ENCODE assay signal across 8 cellular contexts in the genomic region with DNA sequence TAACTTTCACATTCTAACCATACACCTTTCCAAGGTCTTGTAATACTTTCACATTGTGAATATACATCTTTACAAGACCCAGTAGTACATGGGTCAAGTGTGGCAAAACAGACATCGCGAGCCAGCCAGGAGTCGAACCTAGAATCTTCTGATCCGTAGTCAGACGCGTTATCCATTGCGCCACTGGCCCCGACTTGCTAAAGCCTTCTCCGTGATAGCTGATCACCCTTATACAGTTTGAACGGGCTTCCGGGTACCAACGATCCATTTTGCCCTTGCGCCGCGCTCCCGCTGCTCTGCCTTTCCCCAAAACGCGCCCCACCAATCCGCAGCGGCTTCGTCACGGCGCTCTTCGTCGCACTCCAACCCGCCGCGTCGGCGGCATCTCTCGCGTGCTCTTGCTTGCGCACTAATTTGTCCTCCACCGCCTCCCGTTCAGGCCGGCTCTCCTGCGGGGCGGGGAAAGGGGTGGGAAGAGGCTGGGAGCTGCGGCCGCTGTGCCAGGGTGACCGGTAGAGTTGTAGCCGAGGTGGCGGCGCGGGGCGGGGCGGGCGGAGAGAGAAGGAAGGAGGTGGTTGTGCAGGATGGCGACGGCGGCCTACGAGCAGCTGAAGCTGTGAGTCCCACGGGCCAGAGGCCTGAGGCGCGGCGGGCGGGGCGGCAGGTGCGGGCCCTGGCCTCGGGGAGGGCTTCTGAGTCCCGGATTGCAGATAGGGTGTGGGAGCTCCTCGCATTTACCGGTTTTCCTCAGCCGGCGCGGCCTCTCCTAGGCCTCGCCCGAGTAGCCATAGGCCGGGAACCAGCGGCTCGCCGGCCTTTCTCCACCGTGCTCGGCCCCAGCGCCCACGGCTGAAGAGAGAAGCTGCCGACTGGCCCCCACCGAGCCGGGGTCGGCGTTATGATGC. TPM values are rescaled to one million over a fixed set of nuclear protein-coding genes. Genes with fewer than 3 reads are reported as not detected.
DNase-seq lines count a peak whose midpoint lies in the region; ATAC-seq and TF ChIP-seq lines count a peak whose summit lies in the region.

A gene with protein sequence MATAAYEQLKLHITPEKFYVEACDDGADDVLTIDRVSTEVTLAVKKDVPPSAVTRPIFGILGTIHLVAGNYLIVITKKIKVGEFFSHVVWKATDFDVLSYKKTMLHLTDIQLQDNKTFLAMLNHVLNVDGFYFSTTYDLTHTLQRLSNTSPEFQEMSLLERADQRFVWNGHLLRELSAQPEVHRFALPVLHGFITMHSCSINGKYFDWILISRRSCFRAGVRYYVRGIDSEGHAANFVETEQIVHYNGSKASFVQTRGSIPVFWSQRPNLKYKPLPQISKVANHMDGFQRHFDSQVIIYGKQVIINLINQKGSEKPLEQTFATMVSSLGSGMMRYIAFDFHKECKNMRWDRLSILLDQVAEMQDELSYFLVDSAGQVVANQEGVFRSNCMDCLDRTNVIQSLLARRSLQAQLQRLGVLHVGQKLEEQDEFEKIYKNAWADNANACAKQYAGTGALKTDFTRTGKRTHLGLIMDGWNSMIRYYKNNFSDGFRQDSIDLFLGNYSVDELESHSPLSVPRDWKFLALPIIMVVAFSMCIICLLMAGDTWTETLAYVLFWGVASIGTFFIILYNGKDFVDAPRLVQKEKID (plus strand): TSS at position 515 of the 905 bp plus-strand sequence. CDS start 70 bp downstream, at position 585.

- peaks cover 45% of the 10 kb centered on the region for H3K79me2 ChIP-seq in smooth muscle cell (ENCODE audit: low read depth)

- H3K9me3 ChIP-seq in AG04450 (ENCODE audit: control insufficient read depth, insufficient read depth, low read length) (no peaks in the 10 kb centered on the region; the same call in 1 of the 2 replicates), smooth muscle cell (replicated peaks; ENCODE audit: low read depth) (no peaks in the 10 kb centered on the region)

- CTCF ChIA-PET in AG04450 (lab: Charles Lee) (interaction anchor here (0.9 to 4.1 kb wide), 7 partner anchors 10 to 390 kb away, joined by 3 to 27 read pairs (median 5); no protein-coding TSS in a partner anchor), WTC11 (lab: Charles Lee) (interaction anchor here (0.8 to 3.5 kb wide), 6 partner anchors 11 to 181 kb away, joined by 3 to 23 read pairs (median 4); no protein-coding TSS in a partner anchor)

- DNase-seq in AG04450 (ENCODE audit: low read depth, low spot score) = peak; percentile 97
- DNase-seq in NCI-H226 = peak; percentile 92
- peak; percentile 97 for DNase-seq in WTC11 (ENCODE audit: low spot score)
- DNase-seq in cardiac fibroblast (ENCODE audit: low read depth in 2 of 2) = peak; percentile 99
- peak; percentile 86 for DNase-seq in iPS-NIHi7 (ENCODE audit: extremely low spot score)
- peak; percentile 100 for DNase-seq in smooth muscle cell (lab: John Stamatoyannopoulos, UW; ENCODE audit: unreplicated experiment)

- H3K9me3 Mint-ChIP-seq in WTC11 = no peaks in the 10 kb centered on the region

- TF ChIP-seq CTCF in AG04450 (IDR thresholded peaks at IDR 0.05; ENCODE audit: low read depth, low read length) = no peak
- TF ChIP-seq CTCF in WTC11 (IDR thresholded peaks at IDR 0.05) = no peak
- TF ChIP-seq CTCF in cardiac fibroblast (IDR thresholded peaks at IDR 0.05; ENCODE audit: low read depth, low read length) = no peak
- no peak for TF ChIP-seq CTCF in smooth muscle cell (IDR thresholded peaks at IDR 0.05; ENCODE audit: borderline replicate concordance, insufficient read depth, poor library complexity, severe bottlenecking)

- H3K4me3 ChIP-seq in AG04450 (ENCODE audit: low read depth, low read length) (peak within 1 kb of the TSS; percentile 66), cardiac fibroblast (replicated peaks in 1 of 2; ENCODE audit: low read depth in 2 of 2, low read length in 2 of 2) (peak within 1 kb of the TSS; percentile 78 to 79), smooth muscle cell (peak within 1 kb of the TSS; percentile 81)

- no peaks in the 10 kb centered on the region for H3K36me3 ChIP-seq in smooth muscle cell (ENCODE audit: low read depth)

- peak within 1 kb of the TSS; percentile 95 for H3K27ac Mint-ChIP-seq in WTC11

- H3K27ac ChIP-seq in AG04450 (ENCODE audit: low read depth, low read length) (peak within 1 kb of the TSS; percentile 85), smooth muscle cell (ENCODE audit: low read depth) (peak within 1 kb of the TSS; percentile 82)

- H3K4me3 Mint-ChIP-seq in WTC11 = peak within 1 kb of the TSS; percentile 84

- POLR2A ChIA-PET in AG04450 (lab: Yijun Ruan, JAX) = interaction anchor here (0.6 to 2.2 kb wide), 2 partner anchors 29 to 1288 kb away, joined by 6 to 20 read pairs; no protein-coding TSS in a partner anchor
- POLR2A ChIA-PET in WTC11 (lab: Charles Lee) = interaction anchor here (0.6 to 2.3 kb wide), 3 partner anchors 10 to 178 kb away, joined by 3 to 9 read pairs (median 5); no protein-coding TSS in a partner anchor

- ATAC-seq in GM18909 (IDR thresholded peaks at IDR 0.05; ENCODE audit: poor library complexity, unreplicated experiment) (peak; percentile 80), HG03175 (IDR thresholded peaks at IDR 0.05; ENCODE audit: unreplicated experiment) (peak; percentile 89), WTC11 (peak; percentile 79)

- H3K4me1 ChIP-seq in smooth muscle cell (ENCODE audit: low read depth) = peaks cover 16% of the 10 kb centered on the region

- H3K4me2 ChIP-seq in smooth muscle cell = peak within 1 kb of the TSS; percentile 94

- H3K4me1 Mint-ChIP-seq in WTC11 = peaks cover 61% of the 10 kb centered on the region

- H4K20me1 ChIP-seq in smooth muscle cell (ENCODE audit: low read depth) = peaks cover 43% of the 10 kb centered on the region

- H3K27me3 ChIP-seq in AG04450 (ENCODE audit: control insufficient read depth, insufficient read depth, low read length) (no peaks in the 10 kb centered on the region), smooth muscle cell (ENCODE audit: low read depth) (no peaks in the 10 kb centered on the region)

- H3K27me3 Mint-ChIP-seq in WTC11 (ENCODE audit: low read depth) = peaks cover 4% of the 10 kb centered on the region

- under 1% methylated on average over 64 of the region's 81 CpGs for WGBS in smooth muscle cell (ENCODE audit: low lambda C conversion rate)

- peaks cover 14% of the 10 kb centered on the region for H3K36me3 Mint-ChIP-seq in WTC11

- peak within 1 kb of the TSS; percentile 79 for H3K9ac ChIP-seq in smooth muscle cell (ENCODE audit: low read depth)

- H2AFZ ChIP-seq in smooth muscle cell (ENCODE audit: low read depth) = peak within 1 kb of the TSS; percentile 61

- H3F3A ChIP-seq in smooth muscle cell (ENCODE audit: low read depth) = peaks cover 16% of the 10 kb centered on the region

TF ChIP-seq in WTC11, 78 proteins besides CTCF, POLR2A, EP300 and RAD21 (continues in another document):
- TF ChIP-seq GABPB1 (CRISPR knock-in tag; IDR thresholded peaks at IDR 0.05) = peak; percentile 52; the same call in 1 of the 2 replicates
- peak; percentile 84; the same call in 1 of the 2 replicates for TF ChIP-seq ETV6 (CRISPR knock-in tag; IDR thresholded peaks at IDR 0.05)
- TF ChIP-seq TEAD1 (CRISPR knock-in tag; IDR thresholded peaks at IDR 0.05) = peak; percentile 41; the same call in 1 of the 2 replicates
- peak; percentile 91 for TF ChIP-seq SP1 (CRISPR knock-in tag; conservative IDR thresholded peaks at IDR 0.05)
- peak; percentile 91 for TF ChIP-seq CREM (CRISPR knock-in tag; IDR thresholded peaks at IDR 0.05)
- TF ChIP-seq, protein P1, sequence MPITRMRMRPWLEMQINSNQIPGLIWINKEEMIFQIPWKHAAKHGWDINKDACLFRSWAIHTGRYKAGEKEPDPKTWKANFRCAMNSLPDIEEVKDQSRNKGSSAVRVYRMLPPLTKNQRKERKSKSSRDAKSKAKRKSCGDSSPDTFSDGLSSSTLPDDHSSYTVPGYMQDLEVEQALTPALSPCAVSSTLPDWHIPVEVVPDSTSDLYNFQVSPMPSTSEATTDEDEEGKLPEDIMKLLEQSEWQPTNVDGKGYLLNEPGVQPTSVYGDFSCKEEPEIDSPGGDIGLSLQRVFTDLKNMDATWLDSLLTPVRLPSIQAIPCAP (CRISPR knock-in tag; IDR thresholded peaks at IDR 0.05) = 0 out of 2 replicates have a peak, but pooled peaks have one; percentile 51
- no peak for TF ChIP-seq OVOL2 (CRISPR knock-in tag; IDR thresholded peaks at IDR 0.05; ENCODE audit: borderline replicate concordance)
- TF ChIP-seq, protein P2, sequence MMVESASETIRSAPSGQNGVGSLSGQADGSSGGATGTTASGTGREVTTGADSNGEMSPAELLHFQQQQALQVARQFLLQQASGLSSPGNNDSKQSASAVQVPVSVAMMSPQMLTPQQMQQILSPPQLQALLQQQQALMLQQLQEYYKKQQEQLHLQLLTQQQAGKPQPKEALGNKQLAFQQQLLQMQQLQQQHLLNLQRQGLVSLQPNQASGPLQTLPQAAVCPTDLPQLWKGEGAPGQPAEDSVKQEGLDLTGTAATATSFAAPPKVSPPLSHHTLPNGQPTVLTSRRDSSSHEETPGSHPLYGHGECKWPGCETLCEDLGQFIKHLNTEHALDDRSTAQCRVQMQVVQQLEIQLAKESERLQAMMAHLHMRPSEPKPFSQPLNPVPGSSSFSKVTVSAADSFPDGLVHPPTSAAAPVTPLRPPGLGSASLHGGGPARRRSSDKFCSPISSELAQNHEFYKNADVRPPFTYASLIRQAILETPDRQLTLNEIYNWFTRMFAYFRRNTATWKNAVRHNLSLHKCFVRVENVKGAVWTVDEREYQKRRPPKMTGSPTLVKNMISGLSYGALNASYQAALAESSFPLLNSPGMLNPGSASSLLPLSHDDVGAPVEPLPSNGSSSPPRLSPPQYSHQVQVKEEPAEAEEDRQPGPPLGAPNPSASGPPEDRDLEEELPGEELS (CRISPR knock-in tag; IDR thresholded peaks at IDR 0.05) = no peak
- TF ChIP-seq, protein P3, sequence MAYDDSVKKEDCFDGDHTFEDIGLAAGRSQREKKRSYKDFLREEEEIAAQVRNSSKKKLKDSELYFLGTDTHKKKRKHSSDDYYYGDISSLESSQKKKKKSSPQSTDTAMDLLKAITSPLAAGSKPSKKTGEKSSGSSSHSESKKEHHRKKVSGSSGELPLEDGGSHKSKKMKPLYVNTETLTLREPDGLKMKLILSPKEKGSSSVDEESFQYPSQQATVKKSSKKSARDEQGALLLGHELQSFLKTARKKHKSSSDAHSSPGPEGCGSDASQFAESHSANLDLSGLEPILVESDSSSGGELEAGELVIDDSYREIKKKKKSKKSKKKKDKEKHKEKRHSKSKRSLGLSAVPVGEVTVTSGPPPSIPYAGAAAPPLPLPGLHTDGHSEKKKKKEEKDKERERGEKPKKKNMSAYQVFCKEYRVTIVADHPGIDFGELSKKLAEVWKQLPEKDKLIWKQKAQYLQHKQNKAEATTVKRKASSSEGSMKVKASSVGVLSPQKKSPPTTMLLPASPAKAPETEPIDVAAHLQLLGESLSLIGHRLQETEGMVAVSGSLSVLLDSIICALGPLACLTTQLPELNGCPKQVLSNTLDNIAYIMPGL (CRISPR knock-in tag; IDR thresholded peaks at IDR 0.05) = peak; percentile 96
- TF ChIP-seq NFYB (CRISPR knock-in tag; conservative IDR thresholded peaks at IDR 0.05; ENCODE audit: low read depth) = peak; percentile 57

RNA-seq across cellular contexts. Expression of the gene that starts here (rescaled TPM):
- polyA plus RNA-seq in AG04450 (2011; rRNA removed) (26.4 and 35.5 TPM in 2 replicates), smooth muscle cell (12.9 and 15.8 TPM in 2 replicates)
- 33.8 and 48.1 TPM in 2 replicates for polyA minus RNA-seq in AG04450 (2011; rRNA and poly(A)+ RNA removed)
- total RNA-seq in WTC11 (2021) (79.0 to 80.3 TPM (median 79.6 TPM) in 3 replicates), smooth muscle cell (24.7 and 31.7 TPM in 2 replicates)

Comparison
In these comparisons a context has a peak if more than half of its experiments do, and no peak if none do; other contexts are left out.
1. Peak in every context shown above with its lines: DNase-seq, ATAC-seq, H3K4me3 ChIP-seq and H3K27ac ChIP-seq.